1 cellular context compared by ENCODE assay signal in the genomic region with DNA sequence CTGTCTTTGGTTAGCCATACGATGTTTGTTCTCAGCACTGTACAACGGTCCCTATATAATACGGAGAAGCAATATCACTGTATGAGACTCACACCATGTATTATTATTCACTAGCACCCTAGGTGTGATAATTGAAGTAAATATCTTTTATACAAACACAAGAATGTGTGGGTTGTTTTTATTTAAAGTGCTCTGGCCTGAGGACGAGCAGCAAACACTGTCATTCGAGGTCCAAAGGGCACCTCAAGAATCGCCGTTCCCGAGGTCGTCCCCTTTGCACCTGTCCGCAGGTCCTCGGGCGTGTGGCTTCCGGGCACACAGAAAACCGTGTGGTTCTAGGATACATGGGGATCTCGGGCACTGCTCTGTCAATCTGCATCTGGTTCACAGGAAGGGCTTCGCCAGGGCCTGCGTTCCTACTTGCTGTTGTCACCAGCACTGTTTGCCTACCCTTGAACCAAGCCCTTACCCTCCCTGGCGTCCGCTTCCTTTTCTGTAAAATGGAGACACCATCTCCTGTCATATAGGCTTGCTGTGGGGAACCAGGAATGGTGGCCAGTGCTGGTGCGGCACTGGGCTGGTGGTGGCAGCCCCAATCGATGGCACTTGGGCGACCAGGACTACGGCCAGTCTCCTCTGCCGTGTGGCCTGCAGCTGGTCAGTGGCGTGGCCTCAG.
TF ChIP-seq lines count a peak whose summit lies in the region.

No MANE protein-coding gene starts in this region.

TF ChIP-seq in HepG2, 621 proteins besides CTCF, POLR2A, EP300 and RAD21 (continued from another document and continues in another):
- TF ChIP-seq, protein P1, sequence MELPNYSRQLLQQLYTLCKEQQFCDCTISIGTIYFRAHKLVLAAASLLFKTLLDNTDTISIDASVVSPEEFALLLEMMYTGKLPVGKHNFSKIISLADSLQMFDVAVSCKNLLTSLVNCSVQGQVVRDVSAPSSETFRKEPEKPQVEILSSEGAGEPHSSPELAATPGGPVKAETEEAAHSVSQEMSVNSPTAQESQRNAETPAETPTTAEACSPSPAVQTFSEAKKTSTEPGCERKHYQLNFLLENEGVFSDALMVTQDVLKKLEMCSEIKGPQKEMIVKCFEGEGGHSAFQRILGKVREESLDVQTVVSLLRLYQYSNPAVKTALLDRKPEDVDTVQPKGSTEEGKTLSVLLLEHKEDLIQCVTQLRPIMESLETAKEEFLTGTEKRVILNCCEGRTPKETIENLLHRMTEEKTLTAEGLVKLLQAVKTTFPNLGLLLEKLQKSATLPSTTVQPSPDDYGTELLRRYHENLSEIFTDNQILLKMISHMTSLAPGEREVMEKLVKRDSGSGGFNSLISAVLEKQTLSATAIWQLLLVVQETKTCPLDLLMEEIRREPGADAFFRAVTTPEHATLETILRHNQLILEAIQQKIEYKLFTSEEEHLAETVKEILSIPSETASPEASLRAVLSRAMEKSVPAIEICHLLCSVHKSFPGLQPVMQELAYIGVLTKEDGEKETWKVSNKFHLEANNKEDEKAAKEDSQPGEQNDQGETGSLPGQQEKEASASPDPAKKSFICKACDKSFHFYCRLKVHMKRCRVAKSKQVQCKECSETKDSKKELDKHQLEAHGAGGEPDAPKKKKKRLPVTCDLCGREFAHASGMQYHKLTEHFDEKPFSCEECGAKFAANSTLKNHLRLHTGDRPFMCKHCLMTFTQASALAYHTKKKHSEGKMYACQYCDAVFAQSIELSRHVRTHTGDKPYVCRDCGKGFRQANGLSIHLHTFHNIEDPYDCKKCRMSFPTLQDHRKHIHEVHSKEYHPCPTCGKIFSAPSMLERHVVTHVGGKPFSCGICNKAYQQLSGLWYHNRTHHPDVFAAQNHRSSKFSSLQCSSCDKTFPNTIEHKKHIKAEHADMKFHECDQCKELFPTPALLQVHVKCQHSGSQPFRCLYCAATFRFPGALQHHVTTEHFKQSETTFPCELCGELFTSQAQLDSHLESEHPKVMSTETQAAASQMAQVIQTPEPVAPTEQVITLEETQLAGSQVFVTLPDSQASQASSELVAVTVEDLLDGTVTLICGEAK (IDR thresholded peaks at IDR 0.05) = no peak
- TF ChIP-seq, protein P1 (CRISPR knock-in tag; IDR thresholded peaks at IDR 0.05) = peak; percentile 89
- TF ChIP-seq ZNF121 (CRISPR knock-in tag; IDR thresholded peaks at IDR 0.05) (peak; percentile 97), ZFP36L2 (CRISPR knock-in tag; IDR thresholded peaks at IDR 0.05) (no peak), CEBPB (IDR thresholded peaks at IDR 0.05; ENCODE audit: borderline replicate concordance, low read depth, low read length) (no peak), ZFP36 (IDR thresholded peaks at IDR 0.05; ENCODE audit: borderline replicate concordance, low read depth, low read length, partially characterized antibody) (no peak), SP140L (CRISPR knock-in tag; IDR thresholded peaks at IDR 0.05; ENCODE audit: borderline replicate concordance) (no peak), ZNF333 (CRISPR knock-in tag; IDR thresholded peaks at IDR 0.05; ENCODE audit: borderline replicate concordance) (0 out of 2 replicates have a peak, but pooled peaks have one; percentile 74), CAMTA2 (CRISPR knock-in tag; IDR thresholded peaks at IDR 0.05; ENCODE audit: borderline replicate concordance) (no peak), CBX2 (IDR thresholded peaks at IDR 0.05; ENCODE audit: low read depth, low read length) (no peak), CBX2 (CRISPR knock-in tag; IDR thresholded peaks at IDR 0.05; ENCODE audit: low read depth) (no peak), U2AF2 (IDR thresholded peaks at IDR 0.05; ENCODE audit: low read depth, low read length) (no peak), ZNF253 (CRISPR knock-in tag; IDR thresholded peaks at IDR 0.05; ENCODE audit: borderline replicate concordance) (0 out of 2 replicates have a peak, but pooled peaks have one; percentile 18), ZHX2 (IDR thresholded peaks at IDR 0.05; ENCODE audit: low read depth) (peak; percentile 58; the same call in 1 of the 2 replicates), ZHX2 (CRISPR knock-in tag; IDR thresholded peaks at IDR 0.05; ENCODE audit: borderline replicate concordance) (0 out of 2 replicates have a peak, but pooled peaks have one; percentile 61), ZNF383 (CRISPR knock-in tag; IDR thresholded peaks at IDR 0.05; ENCODE audit: borderline replicate concordance) (no peak), SAP130 (CRISPR knock-in tag; IDR thresholded peaks at IDR 0.05; ENCODE audit: low read depth) (peak; percentile 91), ZNF691 (CRISPR knock-in tag; IDR thresholded peaks at IDR 0.05; ENCODE audit: borderline replicate concordance, low read depth) (no peak; the same call in 1 of the 2 replicates), ZNF33B (CRISPR knock-in tag; IDR thresholded peaks at IDR 0.05) (no peak; the same call in 1 of the 2 replicates), HNRNPLL (IDR thresholded peaks at IDR 0.05; ENCODE audit: low read depth, low read length, poor library complexity, severe bottlenecking) (no peak), MLLT10 (CRISPR knock-in tag; IDR thresholded peaks at IDR 0.05) (no peak), ZNF780A (CRISPR knock-in tag; IDR thresholded peaks at IDR 0.05) (0 out of 2 replicates have a peak, but pooled peaks have one; percentile 55), GRHL1 (CRISPR knock-in tag; conservative IDR thresholded peaks at IDR 0.05) (no peak), SRY (CRISPR knock-in tag; IDR thresholded peaks at IDR 0.05) (peak; percentile 92), TAF15 (IDR thresholded peaks at IDR 0.05; ENCODE audit: low read depth, low read length, poor library complexity, severe bottlenecking) (no peak), CREM (IDR thresholded peaks at IDR 0.05) (peak; percentile 66), CREM (CRISPR knock-in tag; IDR thresholded peaks at IDR 0.05) (no peak), ZNF749 (CRISPR knock-in tag; IDR thresholded peaks at IDR 0.05; ENCODE audit: borderline replicate concordance) (0 out of 2 replicates have a peak, but pooled peaks have one; percentile 71), ZNF570 (CRISPR knock-in tag; IDR thresholded peaks at IDR 0.05; ENCODE audit: borderline replicate concordance) (no peak), POLR2G (IDR thresholded peaks at IDR 0.05; ENCODE audit: low read depth, low read length) (no peak), TGIF2 (CRISPR knock-in tag; IDR thresholded peaks at IDR 0.05) (peak; percentile 85), REPIN1 (CRISPR knock-in tag; IDR thresholded peaks at IDR 0.05; ENCODE audit: borderline replicate concordance, low read depth) (peak; percentile 65)
- TF ChIP-seq, protein P2, sequence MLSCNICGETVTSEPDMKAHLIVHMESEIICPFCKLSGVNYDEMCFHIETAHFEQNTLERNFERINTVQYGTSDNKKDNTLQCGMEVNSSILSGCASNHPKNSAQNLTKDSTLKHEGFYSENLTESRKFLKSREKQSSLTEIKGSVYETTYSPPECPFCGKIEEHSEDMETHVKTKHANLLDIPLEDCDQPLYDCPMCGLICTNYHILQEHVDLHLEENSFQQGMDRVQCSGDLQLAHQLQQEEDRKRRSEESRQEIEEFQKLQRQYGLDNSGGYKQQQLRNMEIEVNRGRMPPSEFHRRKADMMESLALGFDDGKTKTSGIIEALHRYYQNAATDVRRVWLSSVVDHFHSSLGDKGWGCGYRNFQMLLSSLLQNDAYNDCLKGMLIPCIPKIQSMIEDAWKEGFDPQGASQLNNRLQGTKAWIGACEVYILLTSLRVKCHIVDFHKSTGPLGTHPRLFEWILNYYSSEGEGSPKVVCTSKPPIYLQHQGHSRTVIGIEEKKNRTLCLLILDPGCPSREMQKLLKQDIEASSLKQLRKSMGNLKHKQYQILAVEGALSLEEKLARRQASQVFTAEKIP (CRISPR knock-in tag; IDR thresholded peaks at IDR 0.05; ENCODE audit: borderline replicate concordance) = no peak
